ENCODE assay signal across 16 cellular contexts in genomic region chr7:157604661-157605381, GRCh38.
DNase-seq lines count a peak whose midpoint lies in the region; ATAC-seq, FAIRE-seq and TF ChIP-seq lines count a peak whose summit lies in the region.
"Had no signal": no experiment of that assay in that cellular context is flagged by ENCODE, and none has a peak within 500 bp of the region (broad histone marks: within the 10 kb centered on the region; RNA-seq: fewer than 3 reads in every experiment).

No MANE protein-coding gene starts in this region.

- no peaks in the 10 kb centered on the region for H3K9me3 Mint-ChIP-seq in activated T-cell treated with anti-CD3 and anti-CD28 coated beads, Interleukin-2, amount 50 U/mL, for 24 hours

- H3K4me3 ChIP-seq in right cardiac atrium (ENCODE audit: low read length) (no peak overlapping the region), heart right ventricle (no peak overlapping the region), lower leg skin (ENCODE audit: low read depth, poor library complexity, severe bottlenecking) (peak overlapping the region; percentile 1), kidney (ENCODE audit: low read length in 2 of 2) (no peak overlapping the region)

- FAIRE-seq in kidney (lab: Jason Lieb, UNC), result no peak
- FAIRE-seq: GM12892 had no signal

- DNase-seq in right cardiac atrium (no peak), heart right ventricle (no peak), lower leg skin (ENCODE audit: low spot score in 2 of 2) (no peak), posterior vena cava (ENCODE audit: low spot score) (peak; percentile 66), kidney (no peak)
- DNase-seq in effector CD4-positive, alpha-beta T cell, result no peak
- DNase-seq in activated T-cell treated with anti-CD3 and anti-CD28 coated beads, Interleukin-2, amount 50 U/mL, for 24 hours, result no peak
- DNase-seq: ACHN; CD4-positive, alpha-beta memory T cell; DMS79 treated with DMSO at 0.1 percent for 48 hours; GDM1; HCEC 1CT; HFFc6; IMR-90 had no signal

- no peaks in the 10 kb centered on the region for H3K27me3 Mint-ChIP-seq in activated T-cell treated with anti-CD3 and anti-CD28 coated beads, Interleukin-2, amount 50 U/mL, for 24 hours

- TF ChIP-seq CTCF in heart right ventricle (IDR thresholded peaks at IDR 0.05), result no peak
- no peak for TF ChIP-seq CTCF in lower leg skin (IDR thresholded peaks at IDR 0.05)
- TF ChIP-seq CTCF in kidney (IDR thresholded peaks at IDR 0.05; ENCODE audit: borderline replicate concordance, extremely low read depth, insufficient read depth), result no peak

- TF ChIP-seq POLR2A in lower leg skin (IDR thresholded peaks at IDR 0.05), result no peak

- H3K36me3 Mint-ChIP-seq in activated T-cell treated with anti-CD3 and anti-CD28 coated beads, Interleukin-2, amount 50 U/mL, for 24 hours (ENCODE audit: low read depth), result no peaks in the 10 kb centered on the region
- H3K36me3 Mint-ChIP-seq: CD4-positive, alpha-beta memory T cell had no signal

- H3K4me3 Mint-ChIP-seq in activated T-cell treated with anti-CD3 and anti-CD28 coated beads, Interleukin-2, amount 50 U/mL, for 24 hours, result no peak overlapping the region
- H3K4me3 Mint-ChIP-seq: CD4-positive, alpha-beta memory T cell; HFFc6 had no signal

- 78% methylated on average over 21 of the region's 21 CpGs for WGBS in right cardiac atrium
- WGBS in heart right ventricle, 2 donors, result 80 to 83% methylated on average over 21 of the region's 21 CpGs
- WGBS in lower leg skin, 2 donors, result 84 to 86% methylated on average over 20 to 21 of the region's 21 CpGs

- no peaks in the 10 kb centered on the region for H3K36me3 ChIP-seq in heart right ventricle
- H3K36me3 ChIP-seq in kidney (ENCODE audit: control insufficient read depth in 1 of 2, insufficient read depth in 2 of 2, low read length in 2 of 2), result no peaks in the 10 kb centered on the region

- no peak overlapping the region for H3K27ac Mint-ChIP-seq in activated T-cell treated with anti-CD3 and anti-CD28 coated beads, Interleukin-2, amount 50 U/mL, for 24 hours
- H3K27ac Mint-ChIP-seq: CD4-positive, alpha-beta memory T cell; HFFc6 had no signal

- no peaks in the 10 kb centered on the region for H3K9me3 ChIP-seq in right cardiac atrium (ENCODE audit: control insufficient read depth, low read length)
- H3K9me3 ChIP-seq in heart right ventricle, result no peaks in the 10 kb centered on the region
- H3K9me3 ChIP-seq in kidney (ENCODE audit: control insufficient read depth in 1 of 2, low read length in 2 of 2), result no peaks in the 10 kb centered on the region

- peak; percentile 36 for ATAC-seq in right cardiac atrium
- ATAC-seq in heart right ventricle, result no peak

- H3K27me3 ChIP-seq in right cardiac atrium (ENCODE audit: control insufficient read depth, insufficient read depth) (no peaks in the 10 kb centered on the region), heart right ventricle (peaks cover 0 to 17% (median 6%) of the 10 kb centered on the region in 7 donors)

- H3K4me1 ChIP-seq in right cardiac atrium (ENCODE audit: control insufficient read depth, insufficient read depth, low read length) (no peaks in the 10 kb centered on the region), heart right ventricle (no peaks in the 10 kb centered on the region), kidney (ENCODE audit: control insufficient read depth in 1 of 2, insufficient read depth in 1 of 2, low read depth in 1 of 2, low read length in 2 of 2) (no peaks in the 10 kb centered on the region)

- no peak overlapping the region for H3K27ac ChIP-seq in right cardiac atrium (ENCODE audit: low read length)
- H3K27ac ChIP-seq in heart right ventricle, result no peak overlapping the region
- no peak overlapping the region for H3K27ac ChIP-seq in kidney (ENCODE audit: low read depth in 2 of 2, low read length in 2 of 2)
- H3K27ac ChIP-seq: C4-2B had no signal

- H3K4me1 Mint-ChIP-seq in activated T-cell treated with anti-CD3 and anti-CD28 coated beads, Interleukin-2, amount 50 U/mL, for 24 hours (ENCODE audit: low read depth), result no peaks in the 10 kb centered on the region

- intact Hi-C loops in right cardiac atrium (cut with DNase I), result no loop called here
- intact Hi-C loops in heart right ventricle (cut with DNase I), result no loop called here
- intact Hi-C loops in lower leg skin (cut with DNase I; ENCODE audit: low total_unique reads), result no loop called here
- intact Hi-C loops in posterior vena cava (cut with DNase I), result no loop called here
- intact Hi-C loops in kidney (cut with DNase I), result no loop called here

- no peak overlapping the region for H3K9ac ChIP-seq in kidney (ENCODE audit: low read length in 2 of 2)

Comparison
In these comparisons a context has a peak if more than half of its experiments do, and no peak if none do; other contexts are left out.
1. ATAC-seq: peak in right cardiac atrium (2 of 2); none in heart right ventricle (0 of 8).